ENCODE assay signal across 23 cellular contexts in genomic region chr11:46519351-46519750, GRCh38.
"Had no signal": no experiment of that assay in that cellular context is flagged by ENCODE, and none has a peak within 500 bp of the region (broad histone marks: within the 10 kb centered on the region; RNA-seq: fewer than 3 reads in every experiment).

No MANE protein-coding gene starts in this region.

- H3K27me3 Mint-ChIP-seq: activated CD4-positive, alpha-beta T cell treated with anti-CD3 and anti-CD28 coated beads, Interleukin-2, amount 10 ng/mL, durations not matched to agents 24 days and 14 days; activated CD8-positive, alpha-beta T cell treated with anti-CD3 and anti-CD28 coated beads for 36 hours; dendritic cell treated with granulocyte-macrophage colony-stimulating factor and Interleukin-4, amounts not matched to agents 40 ng/mL and 50 ng/mL, for 4 days; naive thymus-derived CD4-positive, alpha-beta T cell; stimulated activated naive CD8-positive, alpha-beta T cell treated with anti-CD3 and anti-CD28 coated beads, Interleukin-15, amount 100 ng/mL, for 72 hours had no signal

- ATAC-seq: activated CD8-positive, alpha-beta T cell treated with anti-CD3 and anti-CD28 coated beads for 36 hours; activated naive CD4-positive, alpha-beta T cell treated with anti-CD3 and anti-CD28 coated beads, Interleukin-2, amount 50 U/mL, for 72 hours; activated T-cell treated with anti-CD3 and anti-CD28 coated beads, Interleukin-2, amount 50 U/mL, for 4 hours; naive thymus-derived CD4-positive, alpha-beta T cell; sciatic nerve; stimulated activated naive CD8-positive, alpha-beta T cell treated with anti-CD3 and anti-CD28 coated beads, Interleukin-15, amount 100 ng/mL, for 72 hours had no signal

- H3K9ac ChIP-seq: neural progenitor cell had no signal

- H3K27ac ChIP-seq: adrenal gland, epithelial cell of prostate, left ventricle myocardium inferior, suprapubic skin had no signal

- H3K4me2 ChIP-seq: neural progenitor cell, smooth muscle cell had no signal

- H3K9me3 Mint-ChIP-seq: activated CD4-positive, alpha-beta T cell treated with anti-CD3 and anti-CD28 coated beads, Interleukin-2, amount 10 ng/mL, durations not matched to agents 24 days and 14 days; activated CD8-positive, alpha-beta T cell treated with anti-CD3 and anti-CD28 coated beads for 36 hours; activated naive CD4-positive, alpha-beta T cell treated with anti-CD3 and anti-CD28 coated beads, Interleukin-2, amount 50 U/mL, for 72 hours; activated T-cell treated with anti-CD3 and anti-CD28 coated beads, Interleukin-2, amount 50 U/mL, for 4 hours; dendritic cell treated with granulocyte-macrophage colony-stimulating factor and Interleukin-4, amounts not matched to agents 40 ng/mL and 50 ng/mL, for 4 days; naive thymus-derived CD4-positive, alpha-beta T cell; neural progenitor cell; stimulated activated naive CD8-positive, alpha-beta T cell treated with anti-CD3 and anti-CD28 coated beads, Interleukin-15, amount 100 ng/mL, for 72 hours had no signal

- H3K27ac Mint-ChIP-seq: activated CD4-positive, alpha-beta T cell treated with anti-CD3 and anti-CD28 coated beads, Interleukin-2, amount 10 ng/mL, durations not matched to agents 24 days and 14 days; activated CD8-positive, alpha-beta T cell treated with anti-CD3 and anti-CD28 coated beads for 36 hours; activated naive CD4-positive, alpha-beta T cell treated with anti-CD3 and anti-CD28 coated beads, Interleukin-2, amount 50 U/mL, for 72 hours; dendritic cell treated with granulocyte-macrophage colony-stimulating factor and Interleukin-4, amounts not matched to agents 40 ng/mL and 50 ng/mL, for 4 days; neural progenitor cell; stimulated activated naive CD8-positive, alpha-beta T cell treated with anti-CD3 and anti-CD28 coated beads, Interleukin-15, amount 100 ng/mL, for 72 hours had no signal

- H3K4me3 Mint-ChIP-seq: activated CD4-positive, alpha-beta T cell treated with anti-CD3 and anti-CD28 coated beads, Interleukin-2, amount 10 ng/mL, durations not matched to agents 24 days and 14 days; activated CD8-positive, alpha-beta T cell treated with anti-CD3 and anti-CD28 coated beads for 36 hours; activated T-cell treated with anti-CD3 and anti-CD28 coated beads, Interleukin-2, amount 50 U/mL, for 4 hours; dendritic cell treated with granulocyte-macrophage colony-stimulating factor and Interleukin-4, amounts not matched to agents 40 ng/mL and 50 ng/mL, for 4 days; naive thymus-derived CD4-positive, alpha-beta T cell; neural progenitor cell; stimulated activated naive CD8-positive, alpha-beta T cell treated with anti-CD3 and anti-CD28 coated beads, Interleukin-15, amount 100 ng/mL, for 72 hours had no signal

- H3K36me3 ChIP-seq: adrenal gland, left ventricle myocardium inferior, neural progenitor cell, suprapubic skin had no signal

- H3K27me3 ChIP-seq: adrenal gland, neural progenitor cell, suprapubic skin had no signal

- DNase-seq: activated CD4-positive, alpha-beta T cell treated with anti-CD3 and anti-CD28 coated beads, Interleukin-2, amount 10 ng/mL, durations not matched to agents 24 days and 14 days; activated CD8-positive, alpha-beta T cell treated with anti-CD3 and anti-CD28 coated beads for 36 hours; activated effector memory CD4-positive, alpha-beta T cell treated with Interleukin-2 at 50 U/mL for 16 hours; activated T-cell treated with anti-CD3 and anti-CD28 coated beads, Interleukin-2, amount 50 U/mL, for 4 hours; adrenal gland; effector CD8-positive, alpha-beta T cell; foreskin melanocyte; glutamatergic neuron; hypothalamus; left ventricle myocardium inferior; naive thymus-derived CD4-positive, alpha-beta T cell; stimulated activated CD4-positive, alpha-beta T cell treated with anti-CD3 and anti-CD28 coated beads, Interleukin-4, amount 100 ng/mL, for 1 hour; stimulated activated naive CD8-positive, alpha-beta T cell treated with anti-CD3 and anti-CD28 coated beads, Interleukin-15, amount 100 ng/mL, for 72 hours; T-helper 1 cell; T1000; trophoblast cell had no signal

- H3K4me3 ChIP-seq: adrenal gland, left ventricle myocardium inferior, neural progenitor cell, smooth muscle cell, suprapubic skin had no signal

- H3K9me3 ChIP-seq: adrenal gland, left ventricle myocardium inferior, suprapubic skin had no signal

- H3K36me3 Mint-ChIP-seq: activated naive CD4-positive, alpha-beta T cell treated with anti-CD3 and anti-CD28 coated beads, Interleukin-2, amount 50 U/mL, for 72 hours had no signal

- H2AFZ ChIP-seq: neural progenitor cell had no signal
